In genomic region chr4:17636696-17637351, GRCh38 we compare ENCODE assay signal across 9 cellular contexts. TPM values are rescaled to one million over a fixed set of nuclear protein-coding genes. Genes with fewer than 3 reads are reported as not detected.
DNase-seq lines count a peak whose midpoint lies in the region; ATAC-seq and TF ChIP-seq lines count a peak whose summit lies in the region.
"Had no signal": no experiment of that assay in that cellular context is flagged by ENCODE, and none has a peak within 500 bp of the region (broad histone marks: within the 10 kb centered on the region; RNA-seq: fewer than 3 reads in every experiment).

No MANE protein-coding gene starts in this region.

- H3K9me3 ChIP-seq in Caco-2 (no peaks in the 10 kb centered on the region), OCI-LY3 (ENCODE audit: insufficient read depth, low read length) (no peaks in the 10 kb centered on the region), esophagus muscularis mucosa (no peaks in the 10 kb centered on the region)
- no peaks in the 10 kb centered on the region for H3K9me3 ChIP-seq in naive thymus-derived CD4-positive, alpha-beta T cell (ENCODE audit: control insufficient read depth in 2 of 3, low read length in 3 of 3)

- no peak overlapping the region for H3K9ac ChIP-seq in OCI-LY3 (ENCODE audit: low read length)

- no peaks in the 10 kb centered on the region for H4K20me1 ChIP-seq in OCI-LY3 (ENCODE audit: insufficient read depth, low read length)

- TF ChIP-seq CTCF in Caco-2 (IDR thresholded peaks at IDR 0.05; ENCODE audit: insufficient read depth in 1 of 2, low read depth in 1 of 2, low read length in 1 of 2, severe bottlenecking in 1 of 2, unreplicated experiment in 1 of 2) (peak; percentile 83 to 90), OCI-LY3 (IDR thresholded peaks at IDR 0.05; ENCODE audit: low read depth, low read length) (peak; percentile 77), esophagus muscularis mucosa (IDR thresholded peaks at IDR 0.05) (peak; percentile 78 to 96 (median 79))

- H3K36me3 Mint-ChIP-seq in Caco-2 (ENCODE audit: insufficient read depth, unreplicated experiment) = peaks cover 38% of the 10 kb centered on the region
- peaks cover 0 to 26% (median 10%) of the 10 kb centered on the region in 5 donors for H3K36me3 Mint-ChIP-seq in naive thymus-derived CD4-positive, alpha-beta T cell
- H3K36me3 Mint-ChIP-seq in stimulated activated effector memory CD8-positive, alpha-beta T cell treated with anti-CD3 and anti-CD28 coated beads, Interleukin-12 subunit alpha, Interleukin-12 subunit beta, amount 100 ng/mL, for 72 hours = peaks cover 40% of the 10 kb centered on the region

- ATAC-seq in GM19463 (IDR thresholded peaks at IDR 0.05; ENCODE audit: unreplicated experiment) = peak; percentile 90
- peak; percentile 92 for ATAC-seq in HG03565 (IDR thresholded peaks at IDR 0.05; ENCODE audit: unreplicated experiment)
- peak; percentile 89 for ATAC-seq in naive thymus-derived CD4-positive, alpha-beta T cell
- peak; percentile 89 for ATAC-seq in stimulated activated effector memory CD8-positive, alpha-beta T cell treated with anti-CD3 and anti-CD28 coated beads, Interleukin-12 subunit alpha, Interleukin-12 subunit beta, amount 100 ng/mL, for 72 hours

- no peak overlapping the region for H3K4me3 ChIP-seq in Caco-2 (ENCODE audit: low read depth, low read length)
- no peak overlapping the region for H3K4me3 ChIP-seq in OCI-LY3 (ENCODE audit: low read length)
- no peak overlapping the region for H3K4me3 ChIP-seq in esophagus muscularis mucosa
- no peak overlapping the region for H3K4me3 ChIP-seq in naive thymus-derived CD4-positive, alpha-beta T cell (ENCODE audit: low read length)

- no peak overlapping the region for H2AFZ ChIP-seq in OCI-LY3 (ENCODE audit: low read depth, low read length)

- POLR2A ChIA-PET in Caco-2 (lab: Charles Lee) = no interaction called here
- POLR2A ChIA-PET in naive thymus-derived CD4-positive, alpha-beta T cell (lab: Charles Lee) = interaction anchor here (0.6 kb wide), 1 partner anchor 15 kb away, joined by 3 read pairs; no protein-coding TSS in a partner anchor

- no TSS peak for BruUV-seq in Caco-2 (replicated peaks; lab: Mats Ljungman, UMichigan)

- no peak overlapping the region for H3K27ac Mint-ChIP-seq in Caco-2 (ENCODE audit: unreplicated experiment)
- H3K27ac Mint-ChIP-seq in naive thymus-derived CD4-positive, alpha-beta T cell = peak overlapping the region in 5 of 9 donors; percentile 32 to 65 (median 48)
- H3K27ac Mint-ChIP-seq in stimulated activated effector memory CD8-positive, alpha-beta T cell treated with anti-CD3 and anti-CD28 coated beads, Interleukin-12 subunit alpha, Interleukin-12 subunit beta, amount 100 ng/mL, for 72 hours = no peak overlapping the region
- H3K27ac Mint-ChIP-seq: activated naive CD8-positive, alpha-beta T cell had no signal

- H3K36me3 ChIP-seq in Caco-2 (ENCODE audit: control insufficient read depth, insufficient read depth, low read length) = no peaks in the 10 kb centered on the region
- peaks cover 34% of the 10 kb centered on the region for H3K36me3 ChIP-seq in OCI-LY3 (replicated peaks; ENCODE audit: low read depth, low read length)
- peaks cover 26 to 48% (median 39%) of the 10 kb centered on the region in 4 donors for H3K36me3 ChIP-seq in esophagus muscularis mucosa
- peaks cover 0 to 27% (median 6%) of the 10 kb centered on the region in 3 experiments for H3K36me3 ChIP-seq in naive thymus-derived CD4-positive, alpha-beta T cell (ENCODE audit: control insufficient read depth in 2 of 3, insufficient read depth in 3 of 3, low read length in 3 of 3)

- H3K4me3 Mint-ChIP-seq in Caco-2 (ENCODE audit: unreplicated experiment) = no peak overlapping the region
- no peak overlapping the region for H3K4me3 Mint-ChIP-seq in naive thymus-derived CD4-positive, alpha-beta T cell
- no peak overlapping the region for H3K4me3 Mint-ChIP-seq in stimulated activated effector memory CD8-positive, alpha-beta T cell treated with anti-CD3 and anti-CD28 coated beads, Interleukin-12 subunit alpha, Interleukin-12 subunit beta, amount 100 ng/mL, for 72 hours
- H3K4me3 Mint-ChIP-seq: activated naive CD8-positive, alpha-beta T cell had no signal

- H3K4me1 ChIP-seq in Caco-2 (no peaks in the 10 kb centered on the region), OCI-LY3 (ENCODE audit: low read length) (no peaks in the 10 kb centered on the region), esophagus muscularis mucosa (peaks cover 0 to 8% (median 8%) of the 10 kb centered on the region in 4 donors)
- H3K4me1 ChIP-seq in naive thymus-derived CD4-positive, alpha-beta T cell (ENCODE audit: control insufficient read depth in 2 of 2, insufficient read depth in 2 of 2, low read length in 2 of 2) = no peaks in the 10 kb centered on the region

- no peaks in the 10 kb centered on the region for H3K4me1 Mint-ChIP-seq in Caco-2 (ENCODE audit: low read depth, unreplicated experiment)
- peaks cover 0 to 3% (median 0%) of the 10 kb centered on the region in 7 donors for H3K4me1 Mint-ChIP-seq in naive thymus-derived CD4-positive, alpha-beta T cell
- no peaks in the 10 kb centered on the region for H3K4me1 Mint-ChIP-seq in stimulated activated effector memory CD8-positive, alpha-beta T cell treated with anti-CD3 and anti-CD28 coated beads, Interleukin-12 subunit alpha, Interleukin-12 subunit beta, amount 100 ng/mL, for 72 hours

- peak; percentile 73 to 78 for DNase-seq in Caco-2
- peak; percentile 59 for DNase-seq in activated T-cell treated with anti-CD3 and anti-CD28 coated beads for 4 hours
- no peak for DNase-seq in esophagus muscularis mucosa (ENCODE audit: extremely low spot score)
- DNase-seq in naive thymus-derived CD4-positive, alpha-beta T cell = peak; percentile 33 to 71 (median 55)
- DNase-seq in stimulated activated effector memory CD8-positive, alpha-beta T cell treated with anti-CD3 and anti-CD28 coated beads, Interleukin-12 subunit alpha, Interleukin-12 subunit beta, amount 100 ng/mL, for 72 hours (ENCODE audit: low spot score in 2 of 2) = peak; percentile 67 to 83

- intact Hi-C loops in Caco-2 (cut with micrococcal nuclease; ENCODE audit: unreplicated experiment) = loop anchor here (1.0 to 5.0 kb wide), 4 partner anchors 40 to 955 kb away; no protein-coding TSS in a partner anchor
- intact Hi-C loops in esophagus muscularis mucosa (cut with DNase I) = loop anchor here (2.0 kb wide), 1 partner anchor 86 kb away; no protein-coding TSS in a partner anchor
- intact Hi-C loops in naive thymus-derived CD4-positive, alpha-beta T cell (cut with micrococcal nuclease) = loop anchor here (1.0 to 5.0 kb wide), 6 partner anchors 60 to 956 kb away; partner anchors contain the start of gene LAP3 (in 2 of the 2)

- H3K27ac ChIP-seq in OCI-LY3 (ENCODE audit: low read length) (no peak overlapping the region), esophagus muscularis mucosa (replicated peaks in 1 of 4) (no peak overlapping the region)
- peak overlapping the region; percentile 27 for H3K27ac ChIP-seq in naive thymus-derived CD4-positive, alpha-beta T cell (ENCODE audit: low read depth, low read length)

- CTCF ChIA-PET in Caco-2 (lab: Charles Lee) = interaction anchor here (0.8 kb wide), 1 partner anchor 88 kb away, joined by 3 read pairs; no protein-coding TSS in a partner anchor
- CTCF ChIA-PET in naive thymus-derived CD4-positive, alpha-beta T cell (lab: Charles Lee) = interaction anchor here (0.6 to 3.6 kb wide), 6 partner anchors 19 to 89 kb away, joined by 3 to 21 read pairs (median 4); no protein-coding TSS in a partner anchor

- H3K9me3 Mint-ChIP-seq in Caco-2 (ENCODE audit: unreplicated experiment) = no peaks in the 10 kb centered on the region
- no peaks in the 10 kb centered on the region for H3K9me3 Mint-ChIP-seq in naive thymus-derived CD4-positive, alpha-beta T cell
- no peaks in the 10 kb centered on the region for H3K9me3 Mint-ChIP-seq in stimulated activated effector memory CD8-positive, alpha-beta T cell treated with anti-CD3 and anti-CD28 coated beads, Interleukin-12 subunit alpha, Interleukin-12 subunit beta, amount 100 ng/mL, for 72 hours

- no peaks in the 10 kb centered on the region for H3K27me3 ChIP-seq in Caco-2 (replicated peaks; ENCODE audit: control insufficient read depth, insufficient read depth, low read length)
- H3K27me3 ChIP-seq in OCI-LY3 (ENCODE audit: low read depth, low read length) = no peaks in the 10 kb centered on the region
- H3K27me3 ChIP-seq in esophagus muscularis mucosa = peaks cover 0 to 3% (median 0%) of the 10 kb centered on the region in 4 donors
- no peaks in the 10 kb centered on the region for H3K27me3 ChIP-seq in naive thymus-derived CD4-positive, alpha-beta T cell (ENCODE audit: control insufficient read depth in 2 of 2, insufficient read depth in 2 of 2, low read length in 2 of 2)

- TF ChIP-seq EP300 in esophagus muscularis mucosa (IDR thresholded peaks at IDR 0.05) = no peak

- TF ChIP-seq POLR2A in esophagus muscularis mucosa (IDR thresholded peaks at IDR 0.05; ENCODE audit: low read depth) = no peak

- no peak overlapping the region for H3K4me2 ChIP-seq in OCI-LY3 (ENCODE audit: low read length)

- 54% methylated on average over 28 of the region's 30 CpGs for WGBS in esophagus muscularis mucosa

- no peaks in the 10 kb centered on the region for H3K79me2 ChIP-seq in OCI-LY3 (ENCODE audit: low read length)

- H3K27me3 Mint-ChIP-seq in Caco-2 (ENCODE audit: insufficient read depth, unreplicated experiment) = no peaks in the 10 kb centered on the region
- no peaks in the 10 kb centered on the region for H3K27me3 Mint-ChIP-seq in naive thymus-derived CD4-positive, alpha-beta T cell
- H3K27me3 Mint-ChIP-seq: activated naive CD8-positive, alpha-beta T cell had no signal

RNA-seq across cellular contexts. Expression of gene MED28, which starts 22.4 kb away (rescaled TPM):
- total RNA-seq in Caco-2 (2022) = 60.5 and 68.0 TPM in 2 replicates
- 10 to 100 TPM; 11.8 to 22.8 (median 14.2) TPM for total RNA-seq in esophagus muscularis mucosa
- total RNA-seq in naive thymus-derived CD4-positive, alpha-beta T cell = 10 to 100 TPM; 50.1 to 82.1 (median 55.7) TPM
- polyA plus RNA-seq in naive thymus-derived CD4-positive, alpha-beta T cell = 10 to 100 TPM; 42.1 to 42.8 TPM

RNA-seq across cellular contexts. Expression of gene LAP3, which starts 59.8 kb away (rescaled TPM):
- total RNA-seq in Caco-2 (2022) (62.7 and 65.4 TPM in 2 replicates), esophagus muscularis mucosa (100 to 1,000 TPM in 1 of 4 donors, 10 to 100 TPM in 3; 72.3 to 117 (median 78.9) TPM)
- total RNA-seq in naive thymus-derived CD4-positive, alpha-beta T cell = 100 to 1,000 TPM in 1 of 5 experiments, 10 to 100 TPM in 4; 25.2 to 142 (median 54.9) TPM
- polyA plus RNA-seq in naive thymus-derived CD4-positive, alpha-beta T cell = 10 to 100 TPM; 41.8 to 49.6 TPM

Comparison
In these comparisons a context has a peak if more than half of its experiments do, and no peak if none do; other contexts are left out.
1. H3K27ac Mint-ChIP-seq: peak in naive thymus-derived CD4-positive, alpha-beta T cell (5 of 9); none in Caco-2 (single experiment) and stimulated activated effector memory CD8-positive, alpha-beta T cell treated with anti-CD3 and anti-CD28 coated beads, Interleukin-12 subunit alpha, Interleukin-12 subunit beta, amount 100 ng/mL, for 72 hours (single experiment).
2. Peak in every context shown above with its lines, with median percentiles within 50 percentile points of each other: CTCF ChIP-seq and ATAC-seq.